Comparison of ENCODE assay signal across 2 cellular contexts in the genomic region with DNA sequence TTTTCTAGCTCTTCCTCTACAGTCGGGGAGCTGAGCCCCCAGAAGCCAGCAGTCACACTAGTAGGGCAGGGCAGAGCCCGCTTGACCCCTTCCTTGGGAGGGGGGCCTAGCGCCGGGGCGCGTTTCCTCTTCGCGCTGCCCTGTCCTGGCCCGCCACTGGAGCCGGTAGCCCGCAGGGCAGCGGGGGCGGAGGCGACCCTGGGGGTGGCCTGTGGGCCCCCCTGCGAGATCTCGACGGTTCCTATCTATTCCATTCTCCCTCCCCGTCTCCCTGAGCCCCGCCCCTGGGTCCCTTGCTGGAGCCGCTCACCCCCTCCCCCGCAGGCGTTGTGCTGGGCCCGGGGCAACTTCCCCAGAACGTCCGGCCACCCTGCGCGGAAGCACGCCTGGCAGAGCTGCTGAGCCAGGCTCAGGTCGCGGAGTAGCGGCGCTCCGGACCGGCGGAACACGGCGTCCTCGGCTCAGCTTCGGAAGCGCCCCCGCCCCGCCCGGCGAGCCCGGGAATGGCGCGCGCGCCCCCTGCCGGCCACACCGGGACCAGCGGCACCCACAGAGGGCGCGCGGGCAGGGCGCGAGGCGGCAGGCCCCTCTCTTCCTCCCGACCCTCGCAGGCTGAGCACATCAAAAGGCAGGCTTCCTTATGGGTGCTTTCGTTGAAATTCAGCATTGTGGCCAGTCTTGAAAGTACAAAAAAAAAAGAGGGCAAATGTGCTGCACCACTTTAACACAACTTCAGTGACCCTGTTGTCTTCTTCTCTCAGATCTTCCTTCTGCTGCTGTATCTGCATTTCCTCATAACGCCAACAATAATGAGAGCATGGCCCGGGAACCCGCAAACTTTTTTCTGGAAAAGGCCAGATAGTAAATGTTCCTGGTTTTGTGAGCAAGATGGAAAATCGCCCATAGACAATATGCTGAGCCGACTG.
TF ChIP-seq lines count a peak whose summit lies in the region.

No MANE protein-coding gene starts in this region.

TF ChIP-seq in SK-N-SH, 30 proteins besides CTCF, POLR2A, EP300 and RAD21 (continued from another document and continues in another):
- TF ChIP-seq, protein P1, sequence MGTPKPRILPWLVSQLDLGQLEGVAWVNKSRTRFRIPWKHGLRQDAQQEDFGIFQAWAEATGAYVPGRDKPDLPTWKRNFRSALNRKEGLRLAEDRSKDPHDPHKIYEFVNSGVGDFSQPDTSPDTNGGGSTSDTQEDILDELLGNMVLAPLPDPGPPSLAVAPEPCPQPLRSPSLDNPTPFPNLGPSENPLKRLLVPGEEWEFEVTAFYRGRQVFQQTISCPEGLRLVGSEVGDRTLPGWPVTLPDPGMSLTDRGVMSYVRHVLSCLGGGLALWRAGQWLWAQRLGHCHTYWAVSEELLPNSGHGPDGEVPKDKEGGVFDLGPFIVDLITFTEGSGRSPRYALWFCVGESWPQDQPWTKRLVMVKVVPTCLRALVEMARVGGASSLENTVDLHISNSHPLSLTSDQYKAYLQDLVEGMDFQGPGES (IDR thresholded peaks at IDR 0.05; ENCODE audit: low read depth, low read length), result no peak
- TF ChIP-seq TAF1 (IDR thresholded peaks at IDR 0.05; ENCODE audit: borderline replicate concordance, low read depth, low read length) (0 out of 2 replicates have a peak, but pooled peaks have one; percentile 41), CHD2 (IDR thresholded peaks at IDR 0.05; ENCODE audit: low read length, partially characterized antibody) (no peak), SMC3 (IDR thresholded peaks at IDR 0.05; ENCODE audit: low read depth, low read length) (peak; percentile 62), NFIC (IDR thresholded peaks at IDR 0.05; ENCODE audit: borderline replicate concordance) (no peak), ELF1 (IDR thresholded peaks at IDR 0.05) (no peak), POLR2AphosphoS5 (IDR thresholded peaks at IDR 0.05; ENCODE audit: low read depth, low read length) (peak; percentile 39), MEF2A (IDR thresholded peaks at IDR 0.05; ENCODE audit: borderline replicate concordance, low read depth) (no peak), EZH2phosphoT487 (IDR thresholded peaks at IDR 0.05; ENCODE audit: borderline replicate concordance, low read depth) (no peak), GATA2 (CRISPR knock-in tag; IDR thresholded peaks at IDR 0.05) (no peak), FOXJ3 (CRISPR knock-in tag; IDR thresholded peaks at IDR 0.05) (no peak), MXI1 (IDR thresholded peaks at IDR 0.05; ENCODE audit: low read depth, low read length) (peak; percentile 40), YY1 (IDR thresholded peaks at IDR 0.05; ENCODE audit: low read depth) (0 out of 2 replicates have a peak, but pooled peaks have one; percentile 10), NRF1 (IDR thresholded peaks at IDR 0.05; ENCODE audit: low read depth, low read length) (no peak), JUND (IDR thresholded peaks at IDR 0.05) (no peak), FOSL2 (IDR thresholded peaks at IDR 0.05; ENCODE audit: borderline replicate concordance, low read depth) (no peak), TCF12 (IDR thresholded peaks at IDR 0.05) (no peak), RFX5 (IDR thresholded peaks at IDR 0.05; ENCODE audit: low read length) (no peak), TEAD4 (IDR thresholded peaks at IDR 0.05; ENCODE audit: borderline replicate concordance, insufficient read depth) (no peak), PBX3 (IDR thresholded peaks at IDR 0.05) (no peak)
- TF ChIP-seq, protein P2, sequence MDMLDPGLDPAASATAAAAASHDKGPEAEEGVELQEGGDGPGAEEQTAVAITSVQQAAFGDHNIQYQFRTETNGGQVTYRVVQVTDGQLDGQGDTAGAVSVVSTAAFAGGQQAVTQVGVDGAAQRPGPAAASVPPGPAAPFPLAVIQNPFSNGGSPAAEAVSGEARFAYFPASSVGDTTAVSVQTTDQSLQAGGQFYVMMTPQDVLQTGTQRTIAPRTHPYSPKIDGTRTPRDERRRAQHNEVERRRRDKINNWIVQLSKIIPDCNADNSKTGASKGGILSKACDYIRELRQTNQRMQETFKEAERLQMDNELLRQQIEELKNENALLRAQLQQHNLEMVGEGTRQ (IDR thresholded peaks at IDR 0.05; ENCODE audit: borderline replicate concordance, low read depth, low read length), result no peak
- TF ChIP-seq, protein P3, sequence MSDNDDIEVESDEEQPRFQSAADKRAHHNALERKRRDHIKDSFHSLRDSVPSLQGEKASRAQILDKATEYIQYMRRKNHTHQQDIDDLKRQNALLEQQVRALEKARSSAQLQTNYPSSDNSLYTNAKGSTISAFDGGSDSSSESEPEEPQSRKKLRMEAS (IDR thresholded peaks at IDR 0.05; ENCODE audit: low read depth), result peak; percentile 13; the same call in 1 of the 2 replicates
- TF ChIP-seq, protein P4, sequence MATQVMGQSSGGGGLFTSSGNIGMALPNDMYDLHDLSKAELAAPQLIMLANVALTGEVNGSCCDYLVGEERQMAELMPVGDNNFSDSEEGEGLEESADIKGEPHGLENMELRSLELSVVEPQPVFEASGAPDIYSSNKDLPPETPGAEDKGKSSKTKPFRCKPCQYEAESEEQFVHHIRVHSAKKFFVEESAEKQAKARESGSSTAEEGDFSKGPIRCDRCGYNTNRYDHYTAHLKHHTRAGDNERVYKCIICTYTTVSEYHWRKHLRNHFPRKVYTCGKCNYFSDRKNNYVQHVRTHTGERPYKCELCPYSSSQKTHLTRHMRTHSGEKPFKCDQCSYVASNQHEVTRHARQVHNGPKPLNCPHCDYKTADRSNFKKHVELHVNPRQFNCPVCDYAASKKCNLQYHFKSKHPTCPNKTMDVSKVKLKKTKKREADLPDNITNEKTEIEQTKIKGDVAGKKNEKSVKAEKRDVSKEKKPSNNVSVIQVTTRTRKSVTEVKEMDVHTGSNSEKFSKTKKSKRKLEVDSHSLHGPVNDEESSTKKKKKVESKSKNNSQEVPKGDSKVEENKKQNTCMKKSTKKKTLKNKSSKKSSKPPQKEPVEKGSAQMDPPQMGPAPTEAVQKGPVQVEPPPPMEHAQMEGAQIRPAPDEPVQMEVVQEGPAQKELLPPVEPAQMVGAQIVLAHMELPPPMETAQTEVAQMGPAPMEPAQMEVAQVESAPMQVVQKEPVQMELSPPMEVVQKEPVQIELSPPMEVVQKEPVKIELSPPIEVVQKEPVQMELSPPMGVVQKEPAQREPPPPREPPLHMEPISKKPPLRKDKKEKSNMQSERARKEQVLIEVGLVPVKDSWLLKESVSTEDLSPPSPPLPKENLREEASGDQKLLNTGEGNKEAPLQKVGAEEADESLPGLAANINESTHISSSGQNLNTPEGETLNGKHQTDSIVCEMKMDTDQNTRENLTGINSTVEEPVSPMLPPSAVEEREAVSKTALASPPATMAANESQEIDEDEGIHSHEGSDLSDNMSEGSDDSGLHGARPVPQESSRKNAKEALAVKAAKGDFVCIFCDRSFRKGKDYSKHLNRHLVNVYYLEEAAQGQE (IDR thresholded peaks at IDR 0.05; ENCODE audit: low read depth, low read length), result no peak

TF ChIP-seq in K562, 482 proteins besides CTCF, POLR2A, EP300 and RAD21 (continued from another document and continues in another):
- TF ChIP-seq, protein P5, sequence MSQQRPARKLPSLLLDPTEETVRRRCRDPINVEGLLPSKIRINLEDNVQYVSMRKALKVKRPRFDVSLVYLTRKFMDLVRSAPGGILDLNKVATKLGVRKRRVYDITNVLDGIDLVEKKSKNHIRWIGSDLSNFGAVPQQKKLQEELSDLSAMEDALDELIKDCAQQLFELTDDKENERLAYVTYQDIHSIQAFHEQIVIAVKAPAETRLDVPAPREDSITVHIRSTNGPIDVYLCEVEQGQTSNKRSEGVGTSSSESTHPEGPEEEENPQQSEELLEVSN (IDR thresholded peaks at IDR 0.05; ENCODE audit: borderline replicate concordance in 1 of 2, extremely low read depth in 1 of 2, insufficient read depth in 1 of 2, insufficient read length in 1 of 2, low read depth in 1 of 2, low read length in 1 of 2, poor library complexity in 1 of 2, severe bottlenecking in 1 of 2), result peak in 1 of 2 experiments; percentile 57
- TF ChIP-seq EGR1 (conservative IDR thresholded peaks at IDR 0.05) (peak; percentile 43; the same call in 1 of the 2 replicates), KLF6 (CRISPR knock-in tag; IDR thresholded peaks at IDR 0.05; ENCODE audit: borderline replicate concordance) (no peak), NUFIP1 (IDR thresholded peaks at IDR 0.05; ENCODE audit: partially characterized antibody) (no peak), RB1 (IDR thresholded peaks at IDR 0.05; ENCODE audit: low read depth) (peak; percentile 96), ZNF23 (CRISPR knock-in tag; IDR thresholded peaks at IDR 0.05) (no peak), L3MBTL2 (IDR thresholded peaks at IDR 0.05) (0 out of 2 replicates have a peak, but pooled peaks have one; percentile 53), UBTF (IDR thresholded peaks at IDR 0.05; ENCODE audit: borderline replicate concordance in 1 of 2, low read depth in 2 of 2, low read length in 2 of 2) (0 out of 4 replicates have a peak, but pooled peaks have one; percentile 25 to 43), SMC3 (conservative IDR thresholded peaks at IDR 0.05; ENCODE audit: insufficient read depth, low read depth, low read length) (peak; percentile 86), CBX1 (IDR thresholded peaks at IDR 0.05; ENCODE audit: low read depth) (no peak), STAG1 (CRISPR knock-in tag; IDR thresholded peaks at IDR 0.05; ENCODE audit: borderline replicate concordance) (peak; percentile 62; the same call in 1 of the 2 replicates), ZNF584 (CRISPR knock-in tag; IDR thresholded peaks at IDR 0.05; ENCODE audit: low read depth) (no peak), ZNF696 (CRISPR knock-in tag; conservative IDR thresholded peaks at IDR 0.05) (no peak), ZNF282 (CRISPR knock-in tag; IDR thresholded peaks at IDR 0.05) (no peak), CREM (IDR thresholded peaks at IDR 0.05; ENCODE audit: low read depth) (0 out of 2 replicates have a peak, but pooled peaks have one; percentile 4)
- TF ChIP-seq, protein P6, sequence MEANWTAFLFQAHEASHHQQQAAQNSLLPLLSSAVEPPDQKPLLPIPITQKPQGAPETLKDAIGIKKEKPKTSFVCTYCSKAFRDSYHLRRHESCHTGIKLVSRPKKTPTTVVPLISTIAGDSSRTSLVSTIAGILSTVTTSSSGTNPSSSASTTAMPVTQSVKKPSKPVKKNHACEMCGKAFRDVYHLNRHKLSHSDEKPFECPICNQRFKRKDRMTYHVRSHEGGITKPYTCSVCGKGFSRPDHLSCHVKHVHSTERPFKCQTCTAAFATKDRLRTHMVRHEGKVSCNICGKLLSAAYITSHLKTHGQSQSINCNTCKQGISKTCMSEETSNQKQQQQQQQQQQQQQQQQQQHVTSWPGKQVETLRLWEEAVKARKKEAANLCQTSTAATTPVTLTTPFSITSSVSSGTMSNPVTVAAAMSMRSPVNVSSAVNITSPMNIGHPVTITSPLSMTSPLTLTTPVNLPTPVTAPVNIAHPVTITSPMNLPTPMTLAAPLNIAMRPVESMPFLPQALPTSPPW (CRISPR knock-in tag; IDR thresholded peaks at IDR 0.05), result peak; percentile 89
- TF ChIP-seq, protein P7, sequence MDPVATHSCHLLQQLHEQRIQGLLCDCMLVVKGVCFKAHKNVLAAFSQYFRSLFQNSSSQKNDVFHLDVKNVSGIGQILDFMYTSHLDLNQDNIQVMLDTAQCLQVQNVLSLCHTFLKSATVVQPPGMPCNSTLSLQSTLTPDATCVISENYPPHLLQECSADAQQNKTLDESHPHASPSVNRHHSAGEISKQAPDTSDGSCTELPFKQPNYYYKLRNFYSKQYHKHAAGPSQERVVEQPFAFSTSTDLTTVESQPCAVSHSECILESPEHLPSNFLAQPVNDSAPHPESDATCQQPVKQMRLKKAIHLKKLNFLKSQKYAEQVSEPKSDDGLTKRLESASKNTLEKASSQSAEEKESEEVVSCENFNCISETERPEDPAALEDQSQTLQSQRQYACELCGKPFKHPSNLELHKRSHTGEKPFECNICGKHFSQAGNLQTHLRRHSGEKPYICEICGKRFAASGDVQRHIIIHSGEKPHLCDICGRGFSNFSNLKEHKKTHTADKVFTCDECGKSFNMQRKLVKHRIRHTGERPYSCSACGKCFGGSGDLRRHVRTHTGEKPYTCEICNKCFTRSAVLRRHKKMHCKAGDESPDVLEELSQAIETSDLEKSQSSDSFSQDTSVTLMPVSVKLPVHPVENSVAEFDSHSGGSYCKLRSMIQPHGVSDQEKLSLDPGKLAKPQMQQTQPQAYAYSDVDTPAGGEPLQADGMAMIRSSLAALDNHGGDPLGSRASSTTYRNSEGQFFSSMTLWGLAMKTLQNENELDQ (CRISPR knock-in tag; IDR thresholded peaks at IDR 0.05; ENCODE audit: borderline replicate concordance), result no peak
- TF ChIP-seq, protein P8, sequence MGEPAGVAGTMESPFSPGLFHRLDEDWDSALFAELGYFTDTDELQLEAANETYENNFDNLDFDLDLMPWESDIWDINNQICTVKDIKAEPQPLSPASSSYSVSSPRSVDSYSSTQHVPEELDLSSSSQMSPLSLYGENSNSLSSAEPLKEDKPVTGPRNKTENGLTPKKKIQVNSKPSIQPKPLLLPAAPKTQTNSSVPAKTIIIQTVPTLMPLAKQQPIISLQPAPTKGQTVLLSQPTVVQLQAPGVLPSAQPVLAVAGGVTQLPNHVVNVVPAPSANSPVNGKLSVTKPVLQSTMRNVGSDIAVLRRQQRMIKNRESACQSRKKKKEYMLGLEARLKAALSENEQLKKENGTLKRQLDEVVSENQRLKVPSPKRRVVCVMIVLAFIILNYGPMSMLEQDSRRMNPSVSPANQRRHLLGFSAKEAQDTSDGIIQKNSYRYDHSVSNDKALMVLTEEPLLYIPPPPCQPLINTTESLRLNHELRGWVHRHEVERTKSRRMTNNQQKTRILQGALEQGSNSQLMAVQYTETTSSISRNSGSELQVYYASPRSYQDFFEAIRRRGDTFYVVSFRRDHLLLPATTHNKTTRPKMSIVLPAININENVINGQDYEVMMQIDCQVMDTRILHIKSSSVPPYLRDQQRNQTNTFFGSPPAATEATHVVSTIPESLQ (CRISPR knock-in tag; IDR thresholded peaks at IDR 0.05), result no peak
- TF ChIP-seq, protein P9, sequence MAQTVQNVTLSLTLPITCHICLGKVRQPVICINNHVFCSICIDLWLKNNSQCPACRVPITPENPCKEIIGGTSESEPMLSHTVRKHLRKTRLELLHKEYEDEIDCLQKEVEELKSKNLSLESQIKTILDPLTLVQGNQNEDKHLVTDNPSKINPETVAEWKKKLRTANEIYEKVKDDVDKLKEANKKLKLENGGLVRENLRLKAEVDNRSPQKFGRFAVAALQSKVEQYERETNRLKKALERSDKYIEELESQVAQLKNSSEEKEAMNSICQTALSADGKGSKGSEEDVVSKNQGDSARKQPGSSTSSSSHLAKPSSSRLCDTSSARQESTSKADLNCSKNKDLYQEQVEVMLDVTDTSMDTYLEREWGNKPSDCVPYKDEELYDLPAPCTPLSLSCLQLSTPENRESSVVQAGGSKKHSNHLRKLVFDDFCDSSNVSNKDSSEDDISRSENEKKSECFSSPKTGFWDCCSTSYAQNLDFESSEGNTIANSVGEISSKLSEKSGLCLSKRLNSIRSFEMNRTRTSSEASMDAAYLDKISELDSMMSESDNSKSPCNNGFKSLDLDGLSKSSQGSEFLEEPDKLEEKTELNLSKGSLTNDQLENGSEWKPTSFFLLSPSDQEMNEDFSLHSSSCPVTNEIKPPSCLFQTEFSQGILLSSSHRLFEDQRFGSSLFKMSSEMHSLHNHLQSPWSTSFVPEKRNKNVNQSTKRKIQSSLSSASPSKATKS (CRISPR knock-in tag; IDR thresholded peaks at IDR 0.05), result no peak
